In the genomic region with DNA sequence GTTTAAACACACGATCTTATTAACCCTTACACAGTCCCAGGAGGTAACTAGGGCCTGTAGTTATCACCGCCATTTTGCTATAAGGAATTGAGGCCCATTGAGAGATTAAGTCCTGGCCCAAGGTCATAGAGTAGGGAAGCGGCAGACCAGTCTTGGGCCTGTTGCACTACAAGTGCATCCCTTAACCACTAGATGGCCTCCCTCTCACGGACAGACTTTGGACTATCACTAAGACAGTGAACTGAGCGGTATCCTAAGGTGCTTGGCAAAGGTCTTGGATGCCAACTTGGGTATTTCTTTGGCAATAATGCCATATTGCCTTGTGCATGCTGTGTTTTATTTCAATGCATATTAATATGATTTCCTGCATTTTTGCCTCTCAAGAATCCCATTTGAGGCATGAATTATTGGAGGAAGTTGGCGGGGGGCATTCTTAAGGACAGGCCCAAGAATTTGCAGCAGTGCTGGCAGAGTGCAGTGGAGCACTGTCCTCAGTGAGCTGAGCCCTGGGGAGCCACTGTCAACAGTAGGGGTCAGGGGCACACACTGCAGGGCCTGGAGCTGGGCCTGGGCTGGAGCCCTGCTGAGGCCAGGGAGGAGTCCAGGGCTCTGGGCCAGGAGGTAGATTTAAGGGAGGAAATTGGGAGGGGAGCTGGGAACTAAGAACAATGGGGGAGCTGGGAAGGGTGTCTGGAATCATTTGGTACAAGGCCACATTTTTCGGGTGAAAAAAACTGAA, we compare ENCODE assay signal across 1 cellular context.
TF ChIP-seq lines count a peak whose summit lies in the region.

No MANE protein-coding gene starts in this region.

TF ChIP-seq in GM12878, 131 proteins besides CTCF, POLR2A, EP300 and RAD21 (continued from another document):
- TF ChIP-seq, protein P1, sequence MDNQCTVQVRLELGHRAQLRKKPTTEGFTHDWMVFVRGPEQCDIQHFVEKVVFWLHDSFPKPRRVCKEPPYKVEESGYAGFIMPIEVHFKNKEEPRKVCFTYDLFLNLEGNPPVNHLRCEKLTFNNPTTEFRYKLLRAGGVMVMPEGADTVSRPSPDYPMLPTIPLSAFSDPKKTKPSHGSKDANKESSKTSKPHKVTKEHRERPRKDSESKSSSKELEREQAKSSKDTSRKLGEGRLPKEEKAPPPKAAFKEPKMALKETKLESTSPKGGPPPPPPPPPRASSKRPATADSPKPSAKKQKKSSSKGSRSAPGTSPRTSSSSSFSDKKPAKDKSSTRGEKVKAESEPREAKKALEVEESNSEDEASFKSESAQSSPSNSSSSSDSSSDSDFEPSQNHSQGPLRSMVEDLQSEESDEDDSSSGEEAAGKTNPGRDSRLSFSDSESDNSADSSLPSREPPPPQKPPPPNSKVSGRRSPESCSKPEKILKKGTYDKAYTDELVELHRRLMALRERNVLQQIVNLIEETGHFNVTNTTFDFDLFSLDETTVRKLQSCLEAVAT (IDR thresholded peaks at IDR 0.05): 0 out of 2 replicates have a peak, but pooled peaks have one; percentile 46
- TF ChIP-seq, protein P2, sequence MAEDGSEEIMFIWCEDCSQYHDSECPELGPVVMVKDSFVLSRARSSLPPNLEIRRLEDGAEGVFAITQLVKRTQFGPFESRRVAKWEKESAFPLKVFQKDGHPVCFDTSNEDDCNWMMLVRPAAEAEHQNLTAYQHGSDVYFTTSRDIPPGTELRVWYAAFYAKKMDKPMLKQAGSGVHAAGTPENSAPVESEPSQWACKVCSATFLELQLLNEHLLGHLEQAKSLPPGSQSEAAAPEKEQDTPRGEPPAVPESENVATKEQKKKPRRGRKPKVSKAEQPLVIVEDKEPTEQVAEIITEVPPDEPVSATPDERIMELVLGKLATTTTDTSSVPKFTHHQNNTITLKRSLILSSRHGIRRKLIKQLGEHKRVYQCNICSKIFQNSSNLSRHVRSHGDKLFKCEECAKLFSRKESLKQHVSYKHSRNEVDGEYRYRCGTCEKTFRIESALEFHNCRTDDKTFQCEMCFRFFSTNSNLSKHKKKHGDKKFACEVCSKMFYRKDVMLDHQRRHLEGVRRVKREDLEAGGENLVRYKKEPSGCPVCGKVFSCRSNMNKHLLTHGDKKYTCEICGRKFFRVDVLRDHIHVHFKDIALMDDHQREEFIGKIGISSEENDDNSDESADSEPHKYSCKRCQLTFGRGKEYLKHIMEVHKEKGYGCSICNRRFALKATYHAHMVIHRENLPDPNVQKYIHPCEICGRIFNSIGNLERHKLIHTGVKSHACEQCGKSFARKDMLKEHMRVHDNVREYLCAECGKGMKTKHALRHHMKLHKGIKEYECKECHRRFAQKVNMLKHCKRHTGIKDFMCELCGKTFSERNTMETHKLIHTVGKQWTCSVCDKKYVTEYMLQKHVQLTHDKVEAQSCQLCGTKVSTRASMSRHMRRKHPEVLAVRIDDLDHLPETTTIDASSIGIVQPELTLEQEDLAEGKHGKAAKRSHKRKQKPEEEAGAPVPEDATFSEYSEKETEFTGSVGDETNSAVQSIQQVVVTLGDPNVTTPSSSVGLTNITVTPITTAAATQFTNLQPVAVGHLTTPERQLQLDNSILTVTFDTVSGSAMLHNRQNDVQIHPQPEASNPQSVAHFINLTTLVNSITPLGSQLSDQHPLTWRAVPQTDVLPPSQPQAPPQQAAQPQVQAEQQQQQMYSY (CRISPR knock-in tag; IDR thresholded peaks at IDR 0.05): no peak
- no peak for TF ChIP-seq NR2C2 (IDR thresholded peaks at IDR 0.05; ENCODE audit: borderline replicate concordance, control insufficient read depth, insufficient read length, low read depth)
- TF ChIP-seq SMC3 (IDR thresholded peaks at IDR 0.05; ENCODE audit: borderline replicate concordance, low read length): peak; percentile 87
- TF ChIP-seq, protein P3, sequence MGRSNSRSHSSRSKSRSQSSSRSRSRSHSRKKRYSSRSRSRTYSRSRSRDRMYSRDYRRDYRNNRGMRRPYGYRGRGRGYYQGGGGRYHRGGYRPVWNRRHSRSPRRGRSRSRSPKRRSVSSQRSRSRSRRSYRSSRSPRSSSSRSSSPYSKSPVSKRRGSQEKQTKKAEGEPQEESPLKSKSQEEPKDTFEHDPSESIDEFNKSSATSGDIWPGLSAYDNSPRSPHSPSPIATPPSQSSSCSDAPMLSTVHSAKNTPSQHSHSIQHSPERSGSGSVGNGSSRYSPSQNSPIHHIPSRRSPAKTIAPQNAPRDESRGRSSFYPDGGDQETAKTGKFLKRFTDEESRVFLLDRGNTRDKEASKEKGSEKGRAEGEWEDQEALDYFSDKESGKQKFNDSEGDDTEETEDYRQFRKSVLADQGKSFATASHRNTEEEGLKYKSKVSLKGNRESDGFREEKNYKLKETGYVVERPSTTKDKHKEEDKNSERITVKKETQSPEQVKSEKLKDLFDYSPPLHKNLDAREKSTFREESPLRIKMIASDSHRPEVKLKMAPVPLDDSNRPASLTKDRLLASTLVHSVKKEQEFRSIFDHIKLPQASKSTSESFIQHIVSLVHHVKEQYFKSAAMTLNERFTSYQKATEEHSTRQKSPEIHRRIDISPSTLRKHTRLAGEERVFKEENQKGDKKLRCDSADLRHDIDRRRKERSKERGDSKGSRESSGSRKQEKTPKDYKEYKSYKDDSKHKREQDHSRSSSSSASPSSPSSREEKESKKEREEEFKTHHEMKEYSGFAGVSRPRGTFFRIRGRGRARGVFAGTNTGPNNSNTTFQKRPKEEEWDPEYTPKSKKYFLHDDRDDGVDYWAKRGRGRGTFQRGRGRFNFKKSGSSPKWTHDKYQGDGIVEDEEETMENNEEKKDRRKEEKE (IDR thresholded peaks at IDR 0.05): no peak
- TF ChIP-seq, protein P4, sequence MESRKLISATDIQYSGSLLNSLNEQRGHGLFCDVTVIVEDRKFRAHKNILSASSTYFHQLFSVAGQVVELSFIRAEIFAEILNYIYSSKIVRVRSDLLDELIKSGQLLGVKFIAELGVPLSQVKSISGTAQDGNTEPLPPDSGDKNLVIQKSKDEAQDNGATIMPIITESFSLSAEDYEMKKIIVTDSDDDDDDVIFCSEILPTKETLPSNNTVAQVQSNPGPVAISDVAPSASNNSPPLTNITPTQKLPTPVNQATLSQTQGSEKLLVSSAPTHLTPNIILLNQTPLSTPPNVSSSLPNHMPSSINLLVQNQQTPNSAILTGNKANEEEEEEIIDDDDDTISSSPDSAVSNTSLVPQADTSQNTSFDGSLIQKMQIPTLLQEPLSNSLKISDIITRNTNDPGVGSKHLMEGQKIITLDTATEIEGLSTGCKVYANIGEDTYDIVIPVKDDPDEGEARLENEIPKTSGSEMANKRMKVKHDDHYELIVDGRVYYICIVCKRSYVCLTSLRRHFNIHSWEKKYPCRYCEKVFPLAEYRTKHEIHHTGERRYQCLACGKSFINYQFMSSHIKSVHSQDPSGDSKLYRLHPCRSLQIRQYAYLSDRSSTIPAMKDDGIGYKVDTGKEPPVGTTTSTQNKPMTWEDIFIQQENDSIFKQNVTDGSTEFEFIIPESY (IDR thresholded peaks at IDR 0.05): 0 out of 2 replicates have a peak, but pooled peaks have one; percentile 27
- no peak for TF ChIP-seq CHD4 (IDR thresholded peaks at IDR 0.05)
- TF ChIP-seq KDM1A (IDR thresholded peaks at IDR 0.05; ENCODE audit: borderline replicate concordance): no peak
- no peak for TF ChIP-seq MYB (IDR thresholded peaks at IDR 0.05; ENCODE audit: borderline replicate concordance, low read depth, low read length)
- no peak for TF ChIP-seq ZSCAN29 (IDR thresholded peaks at IDR 0.05)
